8 cellular contexts compared by ENCODE assay signal in genomic region chr12:20370001-20370381, GRCh38. TPM values are rescaled to one million over a fixed set of nuclear protein-coding genes. Genes with fewer than 3 reads are reported as not detected.
A peak's percentile ranks its signal among the peaks of the same experiment; 100 is the strongest.
DNase-seq lines count a peak whose midpoint lies in the region; ATAC-seq and TF ChIP-seq lines count a peak whose summit lies in the region.

No MANE protein-coding gene starts in this region.

- DNase-seq in BJ (ENCODE audit: low read depth) (no peak), Peyer's patch (peak in 1 of 3 donors; percentile 66), glutamatergic neuron (no peak), omental fat pad (ENCODE audit: low spot score) (no peak), inferior parietal cortex (ENCODE audit: extremely low spot score) (no peak), DMS153 treated with DMSO at 0.1 percent for 48 hours (lab: John Stamatoyannopoulos, UW; ENCODE audit: unreplicated experiment) (no peak), MV-4-11 (lab: John Stamatoyannopoulos, UW) (no peak), SIG-M5 treated with dmso at 0.1 percent for 504 hours (lab: John Stamatoyannopoulos, UW; ENCODE audit: unreplicated experiment) (no peak)

- peaks cover 7% of the 10 kb centered on the region for H3K27me3 Mint-ChIP-seq in glutamatergic neuron (ENCODE audit: unreplicated experiment)

- peaks cover 7% of the 10 kb centered on the region for H3K9me3 Mint-ChIP-seq in glutamatergic neuron (ENCODE audit: unreplicated experiment)

- H3K4me1 ChIP-seq in Peyer's patch = peaks cover 0 to 10% (median 0%) of the 10 kb centered on the region in 4 donors

- POLR2A ChIA-PET in BJ (lab: Charles Lee) = no interaction called here

- H3K36me3 ChIP-seq in BJ (ENCODE audit: control insufficient read depth, insufficient read depth, low read length) = no peaks in the 10 kb centered on the region
- no peaks in the 10 kb centered on the region for H3K36me3 ChIP-seq in Peyer's patch

- peak overlapping the region; percentile 64 to 92 (median 77) for H3K27ac ChIP-seq in Peyer's patch

- no peak overlapping the region for H3K27ac Mint-ChIP-seq in glutamatergic neuron (ENCODE audit: unreplicated experiment)

- H3K4me3 Mint-ChIP-seq in glutamatergic neuron (ENCODE audit: unreplicated experiment) = peak overlapping the region; percentile 89

- TF ChIP-seq POLR2A in Peyer's patch (IDR thresholded peaks at IDR 0.05) = no peak

- no peaks in the 10 kb centered on the region for H3K9me3 ChIP-seq in Peyer's patch

- peak; percentile 33 for ATAC-seq in omental fat pad (ENCODE audit: low FRiP score)

- TF ChIP-seq CTCF in BJ (IDR thresholded peaks at IDR 0.05; ENCODE audit: insufficient read depth, low read depth, low read length) = no peak
- TF ChIP-seq CTCF in Peyer's patch (IDR thresholded peaks at IDR 0.05) = no peak
- no peak for TF ChIP-seq CTCF in glutamatergic neuron (IDR thresholded peaks at IDR 0.05; ENCODE audit: partially characterized antibody, unreplicated experiment)
- no peak for TF ChIP-seq CTCF in omental fat pad (IDR thresholded peaks at IDR 0.05)

- H3K27me3 ChIP-seq in BJ (ENCODE audit: control insufficient read depth, insufficient read depth, low read length) (no peaks in the 10 kb centered on the region), Peyer's patch (no peaks in the 10 kb centered on the region)

- CTCF ChIA-PET in BJ (lab: Yijun Ruan, JAX) = interaction anchor here (1.5 kb wide), 1 partner anchor 13 kb away, joined by 4 read pairs; no protein-coding TSS in a partner anchor

- H3K36me3 Mint-ChIP-seq in glutamatergic neuron (ENCODE audit: unreplicated experiment) = no peaks in the 10 kb centered on the region

- H3K4me3 ChIP-seq in BJ (ENCODE audit: low read depth, low read length) (peak overlapping the region; percentile 48), Peyer's patch (peak overlapping the region; percentile 34 to 69 (median 58))

- peaks cover 3% of the 10 kb centered on the region for H3K4me1 Mint-ChIP-seq in glutamatergic neuron (ENCODE audit: low read depth, unreplicated experiment)

RNA-seq across cellular contexts. Expression of gene PDE3A, which starts 1.7 kb away (rescaled TPM):
- 3.1 and 3.5 TPM in 2 replicates for polyA plus RNA-seq in BJ (2011; rRNA removed)
- polyA minus RNA-seq in BJ (2011; rRNA and poly(A)+ RNA removed) = 4.1 and 6.1 TPM in 2 replicates
- total RNA-seq in Peyer's patch (100 to 1,000 TPM in 2 of 4 donors, 10 to 100 TPM in 2; 17.3 to 144 (median 120) TPM), glutamatergic neuron (ENCODE audit: unreplicated experiment) (1.3 TPM), omental fat pad (10 to 100 TPM; 10.9 to 18.6 (median 13.7) TPM)
